In the genomic region with DNA sequence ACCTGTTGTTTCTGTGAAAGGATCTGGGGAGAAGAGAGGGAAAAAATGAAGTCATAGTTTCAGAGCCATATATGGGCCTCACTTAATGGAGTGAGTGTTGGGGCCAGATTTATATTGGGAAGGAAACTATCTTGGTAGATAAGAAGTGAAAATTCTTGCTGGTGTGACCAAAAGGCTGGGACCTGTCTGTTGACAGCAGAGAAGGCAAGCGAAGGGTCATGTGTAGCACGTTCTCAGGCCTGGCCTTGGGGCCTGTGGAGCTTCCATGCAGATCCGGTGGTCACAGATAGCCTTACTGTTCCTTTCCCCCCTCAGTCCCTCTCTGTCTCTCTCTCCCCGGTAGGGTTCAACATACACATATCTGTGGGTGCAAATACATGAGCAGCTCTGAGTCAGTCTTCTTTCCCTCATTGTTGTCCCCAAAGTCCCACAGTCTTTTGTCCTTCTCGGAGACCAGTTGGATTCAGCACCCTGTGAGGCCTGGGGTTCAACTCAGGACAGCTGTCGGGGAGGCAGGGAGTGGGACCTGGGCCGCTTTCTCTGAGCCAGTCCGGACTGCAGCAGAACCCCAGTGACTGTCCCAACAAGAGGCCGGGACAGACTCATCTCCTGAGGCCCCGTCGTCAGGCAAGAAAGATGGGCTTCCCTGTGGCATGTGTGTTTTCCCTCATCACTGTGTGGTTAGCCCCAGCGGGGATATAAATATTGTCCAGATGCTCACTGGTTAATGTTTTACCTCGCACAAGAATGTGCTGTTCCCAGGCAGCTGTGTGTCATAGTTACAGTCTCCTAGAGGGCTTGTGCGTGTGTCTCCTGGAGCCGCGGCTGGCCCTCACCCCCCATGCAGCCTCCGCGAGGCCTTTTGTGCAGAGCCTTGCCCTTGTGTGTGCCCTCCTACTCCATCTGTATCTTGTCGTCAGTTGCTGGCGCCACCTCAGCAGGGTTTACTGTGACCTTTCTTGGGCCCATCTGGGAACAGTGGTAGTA, we compare ENCODE assay signal across 15 cellular contexts. TPM values are rescaled to one million over a fixed set of nuclear protein-coding genes. Genes with fewer than 3 reads are reported as not detected.
A peak's percentile ranks its signal among the peaks of the same experiment; 100 is the strongest.
DNase-seq lines count a peak whose midpoint lies in the region; ATAC-seq and TF ChIP-seq lines count a peak whose summit lies in the region.
"Had no signal": no experiment of that assay in that cellular context is flagged by ENCODE, and none has a peak within 500 bp of the region (broad histone marks: within the 10 kb centered on the region; RNA-seq: fewer than 3 reads in every experiment).

No MANE protein-coding gene starts in this region.

- H3K27ac ChIP-seq in RWPE1 = 0 out of 2 replicates have a peak overlapping the region, but pooled peaks have one; percentile 3

- H3K36me3 Mint-ChIP-seq in progenitor cell of endocrine pancreas (ENCODE audit: insufficient read depth) = no peaks in the 10 kb centered on the region
- H3K36me3 Mint-ChIP-seq in stimulated activated naive B cell treated with anti-CD40 and anti-IgM and Interleukin-4, amounts not matched to agents 10 μg/mL and 1 μg/mL and 100 μg/mL, for 72 hours = no peaks in the 10 kb centered on the region
- H3K36me3 Mint-ChIP-seq: CD8-positive, alpha-beta memory T cell had no signal

- H3K9me3 Mint-ChIP-seq in progenitor cell of endocrine pancreas (ENCODE audit: low read depth) = no peaks in the 10 kb centered on the region
- no peaks in the 10 kb centered on the region for H3K9me3 Mint-ChIP-seq in stimulated activated naive B cell treated with anti-CD40 and anti-IgM and Interleukin-4, amounts not matched to agents 10 μg/mL and 1 μg/mL and 100 μg/mL, for 72 hours
- H3K9me3 Mint-ChIP-seq: activated naive CD8-positive, alpha-beta T cell treated with anti-CD3 and anti-CD28 coated beads, Interleukin-2, amount 50 U/mL, for 24 hours; CD8-positive, alpha-beta memory T cell; IgD-negative memory B cell; nephron progenitor cell had no signal

- H3K4me3 Mint-ChIP-seq in progenitor cell of endocrine pancreas (ENCODE audit: low read depth) = no peak overlapping the region
- no peak overlapping the region for H3K4me3 Mint-ChIP-seq in stimulated activated naive B cell treated with anti-CD40 and anti-IgM and Interleukin-4, amounts not matched to agents 10 μg/mL and 1 μg/mL and 100 μg/mL, for 72 hours
- H3K4me3 Mint-ChIP-seq: activated naive CD8-positive, alpha-beta T cell treated with anti-CD3 and anti-CD28 coated beads, Interleukin-2, amount 50 U/mL, for 24 hours; CD8-positive, alpha-beta memory T cell; nephron progenitor cell had no signal

- H3K4me1 Mint-ChIP-seq in progenitor cell of endocrine pancreas (ENCODE audit: low read depth) = peaks cover 13% of the 10 kb centered on the region
- H3K4me1 Mint-ChIP-seq in stimulated activated naive B cell treated with anti-CD40 and anti-IgM and Interleukin-4, amounts not matched to agents 10 μg/mL and 1 μg/mL and 100 μg/mL, for 72 hours = peaks cover 0 to 3% of the 10 kb centered on the region in 2 donors
- H3K4me1 Mint-ChIP-seq: activated naive CD8-positive, alpha-beta T cell treated with anti-CD3 and anti-CD28 coated beads, Interleukin-2, amount 50 U/mL, for 24 hours had no signal

- DNase-seq in DMS53 (lab: John Stamatoyannopoulos, UW) (peak; percentile 94), RWPE1 (ENCODE audit: low spot score) (no peak), left ventricle myocardium superior (peak; percentile 68), progenitor cell of endocrine pancreas (ENCODE audit: low spot score, unreplicated experiment) (no peak), NCI-H128 (lab: John Stamatoyannopoulos, UW; ENCODE audit: unreplicated experiment) (no peak), NOMO-1 treated with DMSO at 0.1 percent for 48 hours (lab: John Stamatoyannopoulos, UW; ENCODE audit: unreplicated experiment) (no peak), 8988T (no peak)
- no peak for DNase-seq in stimulated activated naive B cell treated with anti-CD40 and anti-IgM and Interleukin-4, amounts not matched to agents 10 μg/mL and 1 μg/mL and 100 μg/mL, for 72 hours
- DNase-seq: activated naive CD8-positive, alpha-beta T cell treated with anti-CD3 and anti-CD28 coated beads, Interleukin-2, amount 50 U/mL, for 24 hours; CD8-positive, alpha-beta memory T cell; H7; NCI-H2107; nephron progenitor cell; SHP77 treated with DMSO at 0.1 percent for 48 hours had no signal

- peak overlapping the region; percentile 83 for H3K27ac Mint-ChIP-seq in progenitor cell of endocrine pancreas
- no peak overlapping the region for H3K27ac Mint-ChIP-seq in stimulated activated naive B cell treated with anti-CD40 and anti-IgM and Interleukin-4, amounts not matched to agents 10 μg/mL and 1 μg/mL and 100 μg/mL, for 72 hours
- H3K27ac Mint-ChIP-seq: activated naive CD8-positive, alpha-beta T cell treated with anti-CD3 and anti-CD28 coated beads, Interleukin-2, amount 50 U/mL, for 24 hours; CD8-positive, alpha-beta memory T cell; IgD-negative memory B cell; nephron progenitor cell had no signal

- peak; percentile 80 for ATAC-seq in left ventricle myocardium superior
- no peak for ATAC-seq in stimulated activated naive B cell treated with anti-CD40 and anti-IgM and Interleukin-4, amounts not matched to agents 10 μg/mL and 1 μg/mL and 100 μg/mL, for 72 hours (replicated peaks)
- ATAC-seq: activated naive CD8-positive, alpha-beta T cell treated with anti-CD3 and anti-CD28 coated beads, Interleukin-2, amount 50 U/mL, for 24 hours had no signal

- H3K27me3 Mint-ChIP-seq in progenitor cell of endocrine pancreas = peaks cover 9% of the 10 kb centered on the region
- H3K27me3 Mint-ChIP-seq in stimulated activated naive B cell treated with anti-CD40 and anti-IgM and Interleukin-4, amounts not matched to agents 10 μg/mL and 1 μg/mL and 100 μg/mL, for 72 hours = no peaks in the 10 kb centered on the region

- CTCF ChIA-PET in RWPE1 (lab: Yijun Ruan, JAX) = interaction anchor here (0.6 kb wide), 1 partner anchor 738 kb away, joined by 3 read pairs; no protein-coding TSS in a partner anchor

- intact Hi-C loops in left ventricle myocardium superior (cut with micrococcal nuclease) = no loop called here

- POLR2A ChIA-PET in RWPE1 (lab: Yijun Ruan, JAX; ENCODE audit: low non-redundant PET) = no interaction called here

- no peak for TF ChIP-seq CTCF in RWPE1 (conservative IDR thresholded peaks at IDR 0.05; ENCODE audit: low read depth)
- no peak for TF ChIP-seq CTCF in progenitor cell of endocrine pancreas (IDR thresholded peaks at IDR 0.05; ENCODE audit: unreplicated experiment)

RNA-seq across cellular contexts. Expression of a gene that starts 34.7 kb away (rescaled TPM):
- total RNA-seq in left ventricle myocardium superior (123 TPM), progenitor cell of endocrine pancreas (0.98 and 1.2 TPM in 2 replicates)

Comparison
In these comparisons a context has a peak if more than half of its experiments do, and no peak if none do; other contexts are left out.
1. DNase-seq: peak in DMS53 (single experiment) and left ventricle myocardium superior (single experiment); none in RWPE1 (single experiment), progenitor cell of endocrine pancreas (single experiment), NCI-H128 (single experiment), stimulated activated naive B cell treated with anti-CD40 and anti-IgM and Interleukin-4, amounts not matched to agents 10 μg/mL and 1 μg/mL and 100 μg/mL, for 72 hours (single experiment), NOMO-1 treated with DMSO at 0.1 percent for 48 hours (single experiment) and 8988T (single experiment).
2. RNA of a gene that starts 34.7 kb away (total RNA-seq): 123 TPM in left ventricle myocardium superior (single experiment); 0.98 to 1.2 TPM in progenitor cell of endocrine pancreas; every median in the first group is over 10 times any median in the second.